9 cellular contexts compared by ENCODE assay signal in genomic region chr2:112582314-112582746, GRCh38. TPM values are rescaled to one million over a fixed set of nuclear protein-coding genes. Genes with fewer than 3 reads are reported as not detected.
DNase-seq lines count a peak whose midpoint lies in the region; ATAC-seq, FAIRE-seq and TF ChIP-seq lines count a peak whose summit lies in the region.
"Had no signal": no experiment of that assay in that cellular context is flagged by ENCODE, and none has a peak within 500 bp of the region (broad histone marks: within the 10 kb centered on the region; RNA-seq: fewer than 3 reads in every experiment).

No MANE protein-coding gene starts in this region.

- H3K4me3 ChIP-seq in bronchial epithelial cell (ENCODE audit: low read depth, low read length) (no peak overlapping the region), thyroid gland (replicated peaks in 1 of 3) (no peak overlapping the region)

- DNase-seq in SIG-M5 treated with dmso at 0.1 percent for 504 hours (lab: John Stamatoyannopoulos, UW; ENCODE audit: unreplicated experiment) (peak; percentile 79), SIG-M5 (lab: John Stamatoyannopoulos, UW) (no peak), NCI-H1105 (lab: John Stamatoyannopoulos, UW) (peak; percentile 35), SKM-1 treated with dmso at 0.1 percent for 144 hours (lab: John Stamatoyannopoulos, UW; ENCODE audit: unreplicated experiment) (peak; percentile 58), bronchial epithelial cell (ENCODE audit: low read depth) (peak; percentile 66), lung microvascular endothelial cell (ENCODE audit: low read depth in 2 of 2) (peak; percentile 68 to 76), thyroid gland (peak; percentile 28 to 41)

- H3K27ac ChIP-seq in thyroid gland: no peak overlapping the region

- no peak for TF ChIP-seq POLR2A in thyroid gland (IDR thresholded peaks at IDR 0.05)

- WGBS in thyroid gland, 2 donors: 38 to 42% methylated on average over 10 of the region's 10 CpGs

- no peaks in the 10 kb centered on the region for H3K9me3 ChIP-seq in thyroid gland

- intact Hi-C loops in thyroid gland (cut with DNase I): no loop called here

- no peak for FAIRE-seq in bronchial epithelial cell (lab: Jason Lieb, UNC)
- FAIRE-seq: colon had no signal

- peaks cover 15 to 18% of the 10 kb centered on the region in 2 donors for H3K4me1 ChIP-seq in thyroid gland

- H3K27me3 ChIP-seq in bronchial epithelial cell (ENCODE audit: control insufficient read depth, insufficient read depth, low read length) (no peaks in the 10 kb centered on the region), thyroid gland (no peaks in the 10 kb centered on the region)

- no peak for ATAC-seq in HG03432 (IDR thresholded peaks at IDR 0.05; ENCODE audit: unreplicated experiment)

- TF ChIP-seq CTCF in bronchial epithelial cell (IDR thresholded peaks at IDR 0.05; ENCODE audit: insufficient read depth, low read length, severe bottlenecking) (peak; percentile 30), thyroid gland (IDR thresholded peaks at IDR 0.05) (peak; percentile 30 to 63 (median 48))

- H3K36me3 ChIP-seq in bronchial epithelial cell (ENCODE audit: control insufficient read depth, insufficient read depth, low read length) (peaks cover 2% of the 10 kb centered on the region), thyroid gland (peaks cover 0 to 7% of the 10 kb centered on the region in 2 donors)

RNA-seq across cellular contexts. Expression of gene CHCHD5, which starts 2.1 kb away (rescaled TPM):
- 10.3 and 20.2 TPM in 2 replicates for total RNA-seq in bronchial epithelial cell
- total RNA-seq in lung microvascular endothelial cell: 5.7 and 8.3 TPM in 2 replicates
- total RNA-seq in thyroid gland: 10 to 100 TPM; 14.6 to 70.6 (median 29.1) TPM

RNA-seq across cellular contexts. Expression of gene POLR1B, which starts 40.1 kb away (rescaled TPM):
- total RNA-seq in bronchial epithelial cell (25.7 and 40.8 TPM in 2 replicates), lung microvascular endothelial cell (12.0 and 16.3 TPM in 2 replicates), thyroid gland (10 to 100 TPM; 18.5 to 27.4 (median 23.2) TPM)
